23 cellular contexts compared by ENCODE assay signal in genomic region chr13:112331675-112332074, GRCh38. TPM values are rescaled to one million over a fixed set of nuclear protein-coding genes. Genes with fewer than 3 reads are reported as not detected.
A peak's percentile ranks its signal among the peaks of the same experiment; 100 is the strongest.
DNase-seq lines count a peak whose midpoint lies in the region; ATAC-seq and TF ChIP-seq lines count a peak whose summit lies in the region.
"Had no signal": no experiment of that assay in that cellular context is flagged by ENCODE, and none has a peak within 500 bp of the region (broad histone marks: within the 10 kb centered on the region; RNA-seq: fewer than 3 reads in every experiment).

No MANE protein-coding gene starts in this region.

- H3K27me3 ChIP-seq in HUES48 (ENCODE audit: control insufficient read depth, insufficient read depth, low read length) (peaks cover 42% of the 10 kb centered on the region), uterus (peaks cover 0 to 10% of the 10 kb centered on the region in 2 donors)

- CTCF ChIA-PET in WTC11 (lab: Charles Lee) = interaction anchor here (0.6 to 2.3 kb wide), 5 partner anchors 8 to 270 kb away, joined by 3 to 12 read pairs (median 5); no protein-coding TSS in a partner anchor

- TF ChIP-seq POLR2A in uterus (IDR thresholded peaks at IDR 0.05) = no peak

- ATAC-seq in WTC11 = peak; percentile 21; the same call in 1 of the 2 replicates
- ATAC-seq in HG02642 (IDR thresholded peaks at IDR 0.05; ENCODE audit: poor library complexity, unreplicated experiment) = no peak
- ATAC-seq: GM12878 had no signal

- DNase-seq in DMS79 (lab: John Stamatoyannopoulos, UW) = peak; percentile 30
- DNase-seq in WTC11 (ENCODE audit: low spot score) = no peak
- peak; percentile 25 for DNase-seq in left kidney (ENCODE audit: low read depth, low spot score)
- DNase-seq in midbrain (lab: John Stamatoyannopoulos, UW) = no peak
- DNase-seq in activated T-helper 2 cell treated with anti-CD3 and anti-CD28 coated beads, Interferon-gamma antibody, Interleukin-2, Interleukin-4, amounts not matched to agents 10 μg/mL and 5 μg/mL and 100 μg/mL, durations not matched to agents 14 hours and 24 hours and 36 hours (ENCODE audit: low spot score) = no peak
- DNase-seq in uterus = no peak
- DNase-seq: BE2C; CD4-positive, CD25-positive, alpha-beta regulatory T cell; COR-L47; GM23248; IMR-90; NCI-H1436 treated with DMSO at 0.1 percent for 48 hours; NCI-H2081; NCI-H2171 treated with DMSO at 0.1 percent for 48 hours; NCI-H446; NCI-H526 treated with DMSO at 0.1 percent for 48 hours had no signal

- H3K4me1 ChIP-seq in HUES48 (ENCODE audit: control insufficient read depth, insufficient read depth, low read length) (0 out of 2 replicates have a peak, but pooled peaks cover 7% of the 10 kb centered on the region), uterus (no peaks in the 10 kb centered on the region)
- H3K4me1 ChIP-seq: BE2C, SJSA1 had no signal

- no peak overlapping the region for H3K27ac Mint-ChIP-seq in WTC11
- no peak overlapping the region for H3K27ac Mint-ChIP-seq in activated T-helper 2 cell treated with anti-CD3 and anti-CD28 coated beads, Interferon-gamma antibody, Interleukin-2, Interleukin-4, amounts not matched to agents 10 μg/mL and 5 μg/mL and 100 μg/mL, durations not matched to agents 14 hours and 24 hours and 36 hours

- peaks cover 64% of the 10 kb centered on the region for H3K27me3 Mint-ChIP-seq in WTC11 (ENCODE audit: low read depth)
- peaks cover 24% of the 10 kb centered on the region for H3K27me3 Mint-ChIP-seq in activated T-helper 2 cell treated with anti-CD3 and anti-CD28 coated beads, Interferon-gamma antibody, Interleukin-2, Interleukin-4, amounts not matched to agents 10 μg/mL and 5 μg/mL and 100 μg/mL, durations not matched to agents 14 hours and 24 hours and 36 hours (ENCODE audit: low read depth)

- peaks cover 10% of the 10 kb centered on the region for H3K9me3 Mint-ChIP-seq in WTC11
- H3K9me3 Mint-ChIP-seq in activated T-helper 2 cell treated with anti-CD3 and anti-CD28 coated beads, Interferon-gamma antibody, Interleukin-2, Interleukin-4, amounts not matched to agents 10 μg/mL and 5 μg/mL and 100 μg/mL, durations not matched to agents 14 hours and 24 hours and 36 hours = no peaks in the 10 kb centered on the region

- H3K9ac ChIP-seq in HUES48 (ENCODE audit: low read depth, low read length) = no peak overlapping the region
- H3K9ac ChIP-seq: GM23248 had no signal

- H3K36me3 Mint-ChIP-seq in WTC11 = peaks cover 3% of the 10 kb centered on the region; the same call in 1 of the 2 replicates
- H3K36me3 Mint-ChIP-seq in activated T-helper 2 cell treated with anti-CD3 and anti-CD28 coated beads, Interferon-gamma antibody, Interleukin-2, Interleukin-4, amounts not matched to agents 10 μg/mL and 5 μg/mL and 100 μg/mL, durations not matched to agents 14 hours and 24 hours and 36 hours (ENCODE audit: low read depth) = no peaks in the 10 kb centered on the region
- H3K36me3 Mint-ChIP-seq: CD4-positive, CD25-positive, alpha-beta regulatory T cell had no signal

- no peak for TF ChIP-seq CTCF in WTC11 (IDR thresholded peaks at IDR 0.05)
- no peak for TF ChIP-seq CTCF in uterus (IDR thresholded peaks at IDR 0.05)

- H3K27ac ChIP-seq in HUES48 (ENCODE audit: low read depth, low read length) (no peak overlapping the region), uterus (no peak overlapping the region)
- H3K27ac ChIP-seq: GM23248, SJSA1 had no signal

- H3K4me1 Mint-ChIP-seq in WTC11 = peaks cover 16% of the 10 kb centered on the region
- no peaks in the 10 kb centered on the region for H3K4me1 Mint-ChIP-seq in activated T-helper 2 cell treated with anti-CD3 and anti-CD28 coated beads, Interferon-gamma antibody, Interleukin-2, Interleukin-4, amounts not matched to agents 10 μg/mL and 5 μg/mL and 100 μg/mL, durations not matched to agents 14 hours and 24 hours and 36 hours (ENCODE audit: low read depth)
- H3K4me1 Mint-ChIP-seq: CD4-positive, CD25-positive, alpha-beta regulatory T cell had no signal

- POLR2A ChIA-PET in WTC11 (lab: Charles Lee) = interaction anchor here (0.6 to 1.1 kb wide), 3 partner anchors 259 to 1069 kb away, joined by 3 to 9 read pairs (median 3); no protein-coding TSS in a partner anchor

- H3K4me3 ChIP-seq in HUES48 (ENCODE audit: low read depth, low read length) (peak overlapping the region; percentile 36; the same call in 1 of the 2 replicates), uterus (no peak overlapping the region)
- H3K4me3 ChIP-seq: GM12878, GM23248, SJSA1 had no signal

- H3K9me3 ChIP-seq in HUES48 (ENCODE audit: control insufficient read depth, insufficient read depth, low read length) (no peaks in the 10 kb centered on the region), uterus (no peaks in the 10 kb centered on the region)
- H3K9me3 ChIP-seq: BE2C, SJSA1 had no signal

- peak overlapping the region; percentile 62 for H3K4me3 Mint-ChIP-seq in WTC11
- no peak overlapping the region for H3K4me3 Mint-ChIP-seq in activated T-helper 2 cell treated with anti-CD3 and anti-CD28 coated beads, Interferon-gamma antibody, Interleukin-2, Interleukin-4, amounts not matched to agents 10 μg/mL and 5 μg/mL and 100 μg/mL, durations not matched to agents 14 hours and 24 hours and 36 hours (ENCODE audit: low read depth)
- H3K4me3 Mint-ChIP-seq: CD4-positive, CD25-positive, alpha-beta regulatory T cell had no signal

- intact Hi-C loops in activated T-helper 2 cell treated with anti-CD3 and anti-CD28 coated beads, Interferon-gamma antibody, Interleukin-2, Interleukin-4, amounts not matched to agents 10 μg/mL and 5 μg/mL and 100 μg/mL, durations not matched to agents 14 hours and 24 hours and 36 hours (cut with micrococcal nuclease) = no loop called here
- intact Hi-C loops in uterus (cut with DNase I; ENCODE audit: low total_unique reads) = no loop called here

- H3K36me3 ChIP-seq in HUES48 (ENCODE audit: control insufficient read depth, insufficient read depth, low read length) (no peaks in the 10 kb centered on the region), uterus (no peaks in the 10 kb centered on the region)
- H3K36me3 ChIP-seq: BE2C, SJSA1 had no signal

TF ChIP-seq in WTC11, 78 proteins besides CTCF, POLR2A, EP300 and RAD21:
- TF ChIP-seq AR (CRISPR knock-in tag; IDR thresholded peaks at IDR 0.05) (0 out of 2 replicates have a peak, but pooled peaks have one; percentile 39), ATF2 (CRISPR knock-in tag; IDR thresholded peaks at IDR 0.05; ENCODE audit: borderline replicate concordance, low read depth) (no peak)

RNA-seq across cellular contexts. Expression of gene SPACA7, which starts 44.5 kb away (rescaled TPM):
- total RNA-seq in WTC11 (2021) = not detected in 3 replicates
- not detected in 2 replicates for total RNA-seq in activated T-helper 2 cell treated with anti-CD3 and anti-CD28 coated beads, Interferon-gamma antibody, Interleukin-2, Interleukin-4, amounts not matched to agents 10 μg/mL and 5 μg/mL and 100 μg/mL, durations not matched to agents 14 hours and 24 hours and 36 hours
- not detected for total RNA-seq in uterus
- total RNA-seq: A172; CD4-positive, CD25-positive, alpha-beta regulatory T cell; GM12878; GM23248; HT-29; IMR-90; M059J; SJSA1 had no signal

Comparison
In these comparisons a context has a peak if more than half of its experiments do, and no peak if none do; other contexts are left out.
1. DNase-seq: peak in DMS79 (single experiment) and left kidney (single experiment); none in WTC11 (single experiment), midbrain (single experiment), activated T-helper 2 cell treated with anti-CD3 and anti-CD28 coated beads, Interferon-gamma antibody, Interleukin-2, Interleukin-4, amounts not matched to agents 10 μg/mL and 5 μg/mL and 100 μg/mL, durations not matched to agents 14 hours and 24 hours and 36 hours (single experiment) and uterus (0 of 2).